ENCODE assay signal across 19 cellular contexts in genomic region chr10:34622914-34623313, GRCh38.
"Had no signal": no experiment of that assay in that cellular context is flagged by ENCODE, and none has a peak within 500 bp of the region (broad histone marks: within the 10 kb centered on the region; RNA-seq: fewer than 3 reads in every experiment).

No MANE protein-coding gene starts in this region.

- H3K9me3 Mint-ChIP-seq: activated B cell treated with CpG ODN at 0.5 μM for 24 hours; activated CD4-positive, alpha-beta memory T cell treated with anti-CD3 and anti-CD28 coated beads for 36 hours; activated naive CD8-positive, alpha-beta T cell treated with anti-CD3 and anti-CD28 coated beads for 36 hours; effector memory CD8-positive, alpha-beta T cell; natural killer cell; T-cell had no signal

- H3K27me3 Mint-ChIP-seq: activated B cell treated with CpG ODN at 0.5 μM for 24 hours; activated naive CD8-positive, alpha-beta T cell treated with anti-CD3 and anti-CD28 coated beads for 36 hours; T-cell had no signal

- H3K36me3 Mint-ChIP-seq: activated CD4-positive, alpha-beta memory T cell treated with anti-CD3 and anti-CD28 coated beads for 36 hours; activated naive CD8-positive, alpha-beta T cell treated with anti-CD3 and anti-CD28 coated beads for 36 hours; natural killer cell; T-cell had no signal

- H3K27ac Mint-ChIP-seq: activated B cell treated with CpG ODN at 0.5 μM for 24 hours; activated CD4-positive, alpha-beta memory T cell treated with anti-CD3 and anti-CD28 coated beads for 36 hours; activated naive CD8-positive, alpha-beta T cell treated with anti-CD3 and anti-CD28 coated beads for 36 hours; effector memory CD8-positive, alpha-beta T cell; natural killer cell; T-cell had no signal

- ATAC-seq: effector memory CD8-positive, alpha-beta T cell; natural killer cell; stimulated activated naive CD8-positive, alpha-beta T cell treated with anti-CD3 and anti-CD28 coated beads, Interleukin-15, Interleukin-2, amounts not matched to agents 100 U/mL and 50 U/mL, for 24 hours; T-cell had no signal

- H3K4me3 Mint-ChIP-seq: activated B cell treated with CpG ODN at 0.5 μM for 24 hours; activated CD4-positive, alpha-beta memory T cell treated with anti-CD3 and anti-CD28 coated beads for 36 hours; activated naive CD8-positive, alpha-beta T cell treated with anti-CD3 and anti-CD28 coated beads for 36 hours; effector memory CD8-positive, alpha-beta T cell; natural killer cell; T-cell had no signal

- DNase-seq: activated B cell treated with CpG ODN at 0.5 μM for 24 hours; activated CD4-positive, alpha-beta memory T cell treated with anti-CD3 and anti-CD28 coated beads for 36 hours; activated CD4-positive, alpha-beta T cell treated with anti-CD3 and anti-CD28 coated beads for 4 hours; activated naive CD4-positive, alpha-beta T cell; activated naive CD8-positive, alpha-beta T cell treated with anti-CD3 and anti-CD28 coated beads for 36 hours; activated T-cell treated with anti-CD3 and anti-CD28 coated beads for 4 hours; amniotic stem cell; effector memory CD8-positive, alpha-beta T cell; foreskin fibroblast; natural killer cell; nucleus accumbens; posterior cingulate gyrus; retina; stimulated activated CD4-positive, alpha-beta T cell treated with anti-CD3 and anti-CD28 coated beads, Interleukin-1b, Interleukin-23, amount 100 ng/mL, for 48 hours; stimulated activated CD8-positive, alpha-beta memory T cell treated with anti-CD3 and anti-CD28 coated beads, Interleukin-4, amount 100 ng/mL, for 48 hours; stimulated activated naive CD8-positive, alpha-beta T cell treated with anti-CD3 and anti-CD28 coated beads, Interleukin-15, Interleukin-2, amounts not matched to agents 100 U/mL and 50 U/mL, for 24 hours; substantia nigra; T-cell; trophoblast cell had no signal

- H3K4me1 Mint-ChIP-seq: activated B cell treated with CpG ODN at 0.5 μM for 24 hours; activated naive CD8-positive, alpha-beta T cell treated with anti-CD3 and anti-CD28 coated beads for 36 hours; natural killer cell; T-cell had no signal
